18 cellular contexts compared by ENCODE assay signal in the genomic region with DNA sequence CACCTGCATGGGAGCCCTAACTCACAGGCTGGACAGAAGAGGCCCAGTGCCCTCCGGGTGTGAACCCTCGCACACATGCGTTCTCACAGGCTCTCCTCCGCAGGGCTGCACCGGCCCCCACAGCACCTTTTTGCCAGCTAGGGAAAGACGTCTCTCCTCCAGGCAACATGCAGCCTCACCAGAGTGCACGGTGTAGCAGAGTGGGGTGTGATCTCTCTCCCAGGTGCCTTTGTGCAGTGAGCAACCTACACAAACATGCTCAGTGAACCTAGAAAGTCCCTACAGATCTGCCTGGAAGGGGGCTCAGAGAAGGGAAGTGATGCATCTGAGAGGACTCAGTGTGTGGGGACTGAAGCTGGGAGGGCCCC. TPM values are rescaled to one million over a fixed set of nuclear protein-coding genes. Genes with fewer than 3 reads are reported as not detected.
DNase-seq lines count a peak whose midpoint lies in the region; ATAC-seq and TF ChIP-seq lines count a peak whose summit lies in the region.
"Had no signal": no experiment of that assay in that cellular context is flagged by ENCODE, and none has a peak within 500 bp of the region (broad histone marks: within the 10 kb centered on the region; RNA-seq: fewer than 3 reads in every experiment).

No MANE protein-coding gene starts in this region.

- no peak overlapping the region for H3K4me3 Mint-ChIP-seq in activated naive CD4-positive, alpha-beta T cell treated with anti-CD3 and anti-CD28 coated beads, Interleukin-2, amount 10 ng/mL, durations not matched to agents 7 days and 5 days
- no peak overlapping the region for H3K4me3 Mint-ChIP-seq in activated CD8-positive, alpha-beta T cell treated with anti-CD3 and anti-CD28 coated beads for 36 hours
- H3K4me3 Mint-ChIP-seq in immature natural killer cell: peak overlapping the region in 3 of 5 donors; percentile 10 to 55 (median 50)

- peaks cover 84% of the 10 kb centered on the region for H3K4me1 Mint-ChIP-seq in activated naive CD4-positive, alpha-beta T cell treated with anti-CD3 and anti-CD28 coated beads, Interleukin-2, amount 10 ng/mL, durations not matched to agents 7 days and 5 days
- peaks cover 76% of the 10 kb centered on the region for H3K4me1 Mint-ChIP-seq in activated CD8-positive, alpha-beta T cell treated with anti-CD3 and anti-CD28 coated beads for 36 hours (ENCODE audit: low read depth)
- peaks cover 87 to 88% of the 10 kb centered on the region in 2 donors for H3K4me1 Mint-ChIP-seq in immature natural killer cell

- POLR2A ChIA-PET in activated CD8-positive, alpha-beta T cell treated with anti-CD3 and anti-CD28 coated beads for 36 hours (lab: Charles Lee): interaction anchor here (0.6 to 3.3 kb wide), 17 partner anchors 8 to 77 kb away, joined by 3 to 18 read pairs (median 5); partner anchors contain the start of genes AIP, PPP1CA, PTPRCAP and TBC1D10C

- H3K27ac Mint-ChIP-seq in activated naive CD4-positive, alpha-beta T cell treated with anti-CD3 and anti-CD28 coated beads, Interleukin-2, amount 10 ng/mL, durations not matched to agents 7 days and 5 days: peak overlapping the region; percentile 75
- peak overlapping the region; percentile 59 for H3K27ac Mint-ChIP-seq in activated CD8-positive, alpha-beta T cell treated with anti-CD3 and anti-CD28 coated beads for 36 hours
- peak overlapping the region in 3 of 6 donors; percentile 29 to 67 (median 46) for H3K27ac Mint-ChIP-seq in immature natural killer cell

- peaks cover 31% of the 10 kb centered on the region for H3K27me3 Mint-ChIP-seq in activated naive CD4-positive, alpha-beta T cell treated with anti-CD3 and anti-CD28 coated beads, Interleukin-2, amount 10 ng/mL, durations not matched to agents 7 days and 5 days
- H3K27me3 Mint-ChIP-seq in activated CD8-positive, alpha-beta T cell treated with anti-CD3 and anti-CD28 coated beads for 36 hours: no peaks in the 10 kb centered on the region
- H3K27me3 Mint-ChIP-seq in immature natural killer cell (ENCODE audit: low read depth in 3 of 3): peaks cover 2 to 15% (median 3%) of the 10 kb centered on the region in 3 donors

- CTCF ChIA-PET in activated naive CD4-positive, alpha-beta T cell treated with anti-CD3 and anti-CD28 coated beads, Interleukin-2, amount 10 ng/mL, durations not matched to agents 7 days and 5 days (lab: Charles Lee): interaction anchor here (0.9 to 1.0 kb wide), 2 partner anchors 10 to 26 kb away, joined by 3 to 4 read pairs; partner anchors contain the start of gene PPP1CA
- CTCF ChIA-PET in activated CD8-positive, alpha-beta T cell treated with anti-CD3 and anti-CD28 coated beads for 36 hours (lab: Charles Lee): interaction anchor here (0.9 to 1.4 kb wide), 3 partner anchors 9 to 20 kb away, joined by 4 to 6 read pairs (median 4); partner anchors contain the start of genes PPP1CA and RAD9A

- intact Hi-C loops in activated CD8-positive, alpha-beta T cell treated with anti-CD3 and anti-CD28 coated beads for 36 hours (cut with micrococcal nuclease): no loop called here

- peak overlapping the region; percentile 100 for H3K27ac ChIP-seq in temporal lobe (ENCODE audit: low read depth, low read length)

- peak; percentile 18 for ATAC-seq in activated CD8-positive, alpha-beta T cell treated with anti-CD3 and anti-CD28 coated beads for 36 hours
- ATAC-seq in GM21717 (IDR thresholded peaks at IDR 0.05; ENCODE audit: unreplicated experiment): no peak
- no peak for ATAC-seq in HG02642 (IDR thresholded peaks at IDR 0.05; ENCODE audit: poor library complexity, unreplicated experiment)
- ATAC-seq in HG03565 (IDR thresholded peaks at IDR 0.05; ENCODE audit: unreplicated experiment): no peak
- ATAC-seq: left ventricle myocardium superior had no signal

- no peak for DNase-seq in activated naive CD4-positive, alpha-beta T cell treated with anti-CD3 and anti-CD28 coated beads, Interleukin-2, amount 10 ng/mL, durations not matched to agents 7 days and 5 days
- no peak for DNase-seq in activated naive CD4-positive, alpha-beta T cell treated with anti-CD3 and anti-CD28 coated beads, Interleukin-2, amount 50 U/mL, for 16 hours
- DNase-seq in activated CD8-positive, alpha-beta T cell treated with anti-CD3 and anti-CD28 coated beads for 36 hours: peak; percentile 57
- DNase-seq in immature natural killer cell: no peak
- DNase-seq: activated effector memory CD4-positive, alpha-beta T cell treated with anti-CD3 and anti-CD28 coated beads, Interleukin-2, amount 50 U/mL, for 16 hours; effector memory CD4-positive, alpha-beta T cell; left ventricle myocardium superior; SHP77; T-helper 9 cell had no signal

- H3K9me3 Mint-ChIP-seq in activated naive CD4-positive, alpha-beta T cell treated with anti-CD3 and anti-CD28 coated beads, Interleukin-2, amount 10 ng/mL, durations not matched to agents 7 days and 5 days: no peaks in the 10 kb centered on the region
- no peaks in the 10 kb centered on the region for H3K9me3 Mint-ChIP-seq in activated CD8-positive, alpha-beta T cell treated with anti-CD3 and anti-CD28 coated beads for 36 hours
- H3K9me3 Mint-ChIP-seq in immature natural killer cell: no peaks in the 10 kb centered on the region

- H3K36me3 Mint-ChIP-seq in activated naive CD4-positive, alpha-beta T cell treated with anti-CD3 and anti-CD28 coated beads, Interleukin-2, amount 10 ng/mL, durations not matched to agents 7 days and 5 days: peaks cover 40% of the 10 kb centered on the region
- H3K36me3 Mint-ChIP-seq in activated CD8-positive, alpha-beta T cell treated with anti-CD3 and anti-CD28 coated beads for 36 hours (ENCODE audit: low read depth): peaks cover 32% of the 10 kb centered on the region
- H3K36me3 Mint-ChIP-seq in immature natural killer cell: peaks cover 0 to 6% (median 5%) of the 10 kb centered on the region in 3 donors

- no peak for TF ChIP-seq CTCF in activated CD8-positive, alpha-beta T cell treated with anti-CD3 and anti-CD28 coated beads for 36 hours (IDR thresholded peaks at IDR 0.05)

RNA-seq across cellular contexts. Expression of gene CARNS1, which starts 3.7 kb away (rescaled TPM):
- 1 to 10 TPM; 6.2 to 6.9 TPM for total RNA-seq in activated CD8-positive, alpha-beta T cell treated with anti-CD3 and anti-CD28 coated beads for 36 hours
- 1 to 10 TPM; 1.9 to 3.4 (median 2.7) TPM for polyA plus RNA-seq in immature natural killer cell
- total RNA-seq in temporal lobe: 0.25 TPM
- total RNA-seq: HT1080 had no signal

RNA-seq across cellular contexts. Expression of gene TBC1D10C, which starts 7.9 kb away (rescaled TPM):
- 100 to 1,000 TPM; 138 to 144 TPM for total RNA-seq in activated CD8-positive, alpha-beta T cell treated with anti-CD3 and anti-CD28 coated beads for 36 hours
- 100 to 1,000 TPM; 396 to 531 (median 451) TPM for polyA plus RNA-seq in immature natural killer cell
- 0.25 TPM for total RNA-seq in temporal lobe
- total RNA-seq: bronchial epithelial cell, myocyte, renal cortical epithelial cell had no signal
- polyA plus RNA-seq: AG04450 had no signal

RNA-seq across cellular contexts. Expression of gene PPP1CA, which starts 10.1 kb away (rescaled TPM):
- 100 to 1,000 TPM; 249 to 258 TPM for total RNA-seq in activated CD8-positive, alpha-beta T cell treated with anti-CD3 and anti-CD28 coated beads for 36 hours
- 1,000 to 10,000 TPM in 1 of 3 donors, 100 to 1,000 TPM in 2; 830 to 1,276 (median 950) TPM for polyA plus RNA-seq in immature natural killer cell
- 46.0 TPM for total RNA-seq in temporal lobe

RNA-seq across cellular contexts. Expression of gene RPS6KB2, which starts 16.5 kb away (rescaled TPM):
- total RNA-seq in activated CD8-positive, alpha-beta T cell treated with anti-CD3 and anti-CD28 coated beads for 36 hours: 10 to 100 TPM; 54.8 to 57.4 TPM
- 10 to 100 TPM; 71.5 to 96.5 (median 74.9) TPM for polyA plus RNA-seq in immature natural killer cell
- total RNA-seq in temporal lobe: 15.7 TPM

RNA-seq across cellular contexts. Expression of gene RAD9A, which starts 20.0 kb away (rescaled TPM):
- total RNA-seq in activated CD8-positive, alpha-beta T cell treated with anti-CD3 and anti-CD28 coated beads for 36 hours: 10 to 100 TPM; 29.7 to 30.6 TPM
- 10 to 100 TPM; 10.2 to 12.8 (median 11.6) TPM for polyA plus RNA-seq in immature natural killer cell
- total RNA-seq in temporal lobe: 19.9 TPM

Comparison
In these comparisons a context has a peak if more than half of its experiments do, and no peak if none do; other contexts are left out.
1. H3K4me3 Mint-ChIP-seq: peak in immature natural killer cell (3 of 5); none in activated naive CD4-positive, alpha-beta T cell treated with anti-CD3 and anti-CD28 coated beads, Interleukin-2, amount 10 ng/mL, durations not matched to agents 7 days and 5 days (single experiment) and activated CD8-positive, alpha-beta T cell treated with anti-CD3 and anti-CD28 coated beads for 36 hours (single experiment).
2. RNA of gene TBC1D10C, which starts 7.9 kb away (total RNA-seq): 138 to 144 TPM in activated CD8-positive, alpha-beta T cell treated with anti-CD3 and anti-CD28 coated beads for 36 hours; 0.25 TPM in temporal lobe (single experiment); every median in the first group is over 100 times any median in the second.